ENCODE assay signal across 9 cellular contexts in genomic region chr19:45099465-45100201, GRCh38. TPM values are rescaled to one million over a fixed set of nuclear protein-coding genes. Genes with fewer than 3 reads are reported as not detected.
DNase-seq lines count a peak whose midpoint lies in the region; ATAC-seq and TF ChIP-seq lines count a peak whose summit lies in the region.
"Had no signal": no experiment of that assay in that cellular context is flagged by ENCODE, and none has a peak within 500 bp of the region (broad histone marks: within the 10 kb centered on the region; RNA-seq: fewer than 3 reads in every experiment).

No MANE protein-coding gene starts in this region.

- no peaks in the 10 kb centered on the region for H3K27me3 ChIP-seq in heart left ventricle

- no peaks in the 10 kb centered on the region for H3K9me3 Mint-ChIP-seq in dendritic cell treated with granulocyte-macrophage colony-stimulating factor and Interleukin-4, amounts not matched to agents 40 ng/mL and 50 ng/mL, for 4 days

- H3K9me3 ChIP-seq in heart left ventricle = no peaks in the 10 kb centered on the region

- TF ChIP-seq POLR2A in heart left ventricle (IDR thresholded peaks at IDR 0.05) = no peak

- ATAC-seq in heart left ventricle = peak in 3 of 4 donors; percentile 19 to 39 (median 25)
- ATAC-seq: activated CD8-positive, alpha-beta memory T cell treated with anti-CD3 and anti-CD28 coated beads, Interleukin-2, amount 10 ng/mL, durations not matched to agents 7 days and 5 days had no signal

- intact Hi-C loops in heart left ventricle (cut with DNase I) (loop anchor here in 1 of 10 donors (10.0 kb wide), 2 partner anchors 75 to 145 kb away; partner anchors contain the start of genes BLOC1S3, EXOC3L2 and TRAPPC6A), cardiac septum (cut with DNase I) (no loop called here)
- intact Hi-C loops in dendritic cell treated with granulocyte-macrophage colony-stimulating factor and Interleukin-4, amounts not matched to agents 40 ng/mL and 50 ng/mL, for 4 days (cut with micrococcal nuclease) = no loop called here

- H3K4me3 ChIP-seq in heart left ventricle = no peak overlapping the region
- no peak overlapping the region for H3K4me3 ChIP-seq in urinary bladder (ENCODE audit: low read depth, low read length)

- no peak overlapping the region for H3K4me3 Mint-ChIP-seq in dendritic cell treated with granulocyte-macrophage colony-stimulating factor and Interleukin-4, amounts not matched to agents 40 ng/mL and 50 ng/mL, for 4 days
- H3K4me3 Mint-ChIP-seq: activated CD8-positive, alpha-beta memory T cell treated with anti-CD3 and anti-CD28 coated beads, Interleukin-2, amount 10 ng/mL, durations not matched to agents 7 days and 5 days had no signal

- peaks cover 86% of the 10 kb centered on the region for H3K4me1 Mint-ChIP-seq in dendritic cell treated with granulocyte-macrophage colony-stimulating factor and Interleukin-4, amounts not matched to agents 40 ng/mL and 50 ng/mL, for 4 days (ENCODE audit: low read depth)

- H3K4me1 ChIP-seq in heart left ventricle = peaks cover 6 to 94% (median 76%) of the 10 kb centered on the region in 12 donors
- no peaks in the 10 kb centered on the region for H3K4me1 ChIP-seq in urinary bladder (ENCODE audit: insufficient read depth)

- peaks cover 41% of the 10 kb centered on the region for H3K36me3 Mint-ChIP-seq in dendritic cell treated with granulocyte-macrophage colony-stimulating factor and Interleukin-4, amounts not matched to agents 40 ng/mL and 50 ng/mL, for 4 days (ENCODE audit: low read depth)

- peak in 1 of 5 donors; percentile 51 for DNase-seq in heart left ventricle
- no peak for DNase-seq in cardiac septum (ENCODE audit: low spot score)
- peak; percentile 44 for DNase-seq in midbrain (lab: John Stamatoyannopoulos, UW)
- no peak for DNase-seq in NCI-H2227 (lab: John Stamatoyannopoulos, UW; ENCODE audit: unreplicated experiment)
- DNase-seq in DMS 273 (lab: John Stamatoyannopoulos, UW; ENCODE audit: unreplicated experiment) = no peak
- DNase-seq in GM19238 (ENCODE audit: insufficient read length, low spot score) = no peak
- DNase-seq: activated CD8-positive, alpha-beta memory T cell treated with anti-CD3 and anti-CD28 coated beads, Interleukin-2, amount 10 ng/mL, durations not matched to agents 7 days and 5 days had no signal

- peak overlapping the region in 9 of 12 donors; percentile 12 to 67 (median 48) for H3K27ac ChIP-seq in heart left ventricle
- H3K27ac ChIP-seq in urinary bladder (ENCODE audit: low read depth) = peak overlapping the region; percentile 11

- TF ChIP-seq CTCF in heart left ventricle (IDR thresholded peaks at IDR 0.05) = no peak

- peak overlapping the region; percentile 4 for H3K27ac Mint-ChIP-seq in dendritic cell treated with granulocyte-macrophage colony-stimulating factor and Interleukin-4, amounts not matched to agents 40 ng/mL and 50 ng/mL, for 4 days

- no peaks in the 10 kb centered on the region for H3K27me3 Mint-ChIP-seq in dendritic cell treated with granulocyte-macrophage colony-stimulating factor and Interleukin-4, amounts not matched to agents 40 ng/mL and 50 ng/mL, for 4 days
- H3K27me3 Mint-ChIP-seq: activated CD8-positive, alpha-beta memory T cell treated with anti-CD3 and anti-CD28 coated beads, Interleukin-2, amount 10 ng/mL, durations not matched to agents 7 days and 5 days had no signal

- WGBS in heart left ventricle, 4 donors = 74 to 91% (median 78%) methylated on average over 21 to 25 of the region's 25 CpGs
- WGBS in urinary bladder = 44% methylated on average over 25 of the region's 25 CpGs

- H3K36me3 ChIP-seq in heart left ventricle (no peaks in the 10 kb centered on the region), urinary bladder (ENCODE audit: insufficient read depth) (no peaks in the 10 kb centered on the region)

RNA-seq across cellular contexts. Expression of gene PPP1R37, which starts 6.7 kb away (rescaled TPM):
- total RNA-seq in heart left ventricle (10 to 100 TPM; 16.0 to 33.7 (median 17.1) TPM), cardiac septum (18.6 TPM), urinary bladder (16.8 TPM)
- polyA plus RNA-seq in heart left ventricle (10 to 100 TPM; 24.0 to 27.9 TPM), urinary bladder (31.6 TPM)

RNA-seq across cellular contexts. Expression of gene GEMIN7, which starts 20.6 kb away (rescaled TPM):
- total RNA-seq in heart left ventricle = 10 to 100 TPM; 11.4 to 22.0 (median 17.0) TPM
- polyA plus RNA-seq in heart left ventricle = 10 to 100 TPM; 25.0 to 40.8 TPM
- total RNA-seq in cardiac septum = 10.7 TPM
- 10.4 TPM for total RNA-seq in urinary bladder
- polyA plus RNA-seq in urinary bladder = 23.6 TPM

RNA-seq across cellular contexts. Expression of gene ZNF296, which starts 23.4 kb away (rescaled TPM):
- total RNA-seq in heart left ventricle (1 to 10 TPM in 1 of 9 donors, under 1 TPM in 6, not detected in 2; 0.16 to 1.2 (median 0.36) TPM), cardiac septum (0.13 TPM), urinary bladder (0.42 TPM)
- polyA plus RNA-seq in heart left ventricle (under 1 TPM; 0.19 to 0.46 TPM), urinary bladder (0.65 TPM)
